In the genomic region with DNA sequence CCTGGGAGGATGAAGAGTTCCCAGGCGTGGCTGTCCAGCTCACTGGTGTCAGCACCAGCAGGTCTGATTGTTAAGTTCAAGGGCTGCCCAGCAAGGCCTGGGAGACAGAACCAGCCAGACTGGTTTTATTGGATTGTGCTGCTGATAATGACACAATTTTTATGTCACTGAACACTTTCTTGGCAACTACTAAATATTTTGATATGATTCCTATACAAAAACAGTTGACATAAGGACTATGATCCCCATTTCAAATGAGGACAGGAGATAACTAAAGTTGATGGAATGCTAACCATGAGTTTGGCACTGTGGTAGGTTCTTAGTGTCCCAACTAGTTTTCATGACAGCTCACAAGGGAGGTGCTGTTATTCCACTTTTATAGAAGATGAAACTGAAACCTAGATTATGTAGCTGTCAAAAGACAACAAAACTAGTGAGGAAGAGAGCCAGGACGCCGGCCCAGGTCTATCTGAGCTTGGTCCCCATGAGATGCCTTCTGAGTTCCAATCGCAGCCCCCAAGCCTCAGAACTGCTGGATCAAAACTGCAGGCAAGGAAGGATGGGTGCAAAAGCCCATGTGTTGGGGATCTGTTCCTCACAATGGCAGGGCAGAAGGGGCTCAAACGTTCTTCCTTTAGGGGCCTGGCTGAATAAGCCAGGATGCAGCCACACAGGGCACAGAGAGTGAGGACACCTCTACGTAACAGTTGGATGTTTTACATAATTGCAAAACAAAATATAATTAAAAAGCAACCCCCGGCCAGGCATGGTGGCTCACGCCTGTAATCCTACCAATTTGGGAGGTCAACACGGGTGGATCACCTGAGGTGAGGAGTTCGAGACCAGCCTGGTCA, we compare ENCODE assay signal across 13 cellular contexts. TPM values are rescaled to one million over a fixed set of nuclear protein-coding genes. Genes with fewer than 3 reads are reported as not detected.
DNase-seq lines count a peak whose midpoint lies in the region; ATAC-seq, FAIRE-seq and TF ChIP-seq lines count a peak whose summit lies in the region.
"Had no signal": no experiment of that assay in that cellular context is flagged by ENCODE, and none has a peak within 500 bp of the region (broad histone marks: within the 10 kb centered on the region; RNA-seq: fewer than 3 reads in every experiment).

No MANE protein-coding gene starts in this region.

- dilution Hi-C loops in keratinocyte (cut with MboI; ENCODE audit: extremely low pct_ligation_motif_present, low sequenced_read_pairs), result no loop called here

- H2AFZ ChIP-seq in MM.1S (ENCODE audit: low read length) (peak overlapping the region; percentile 50), keratinocyte (ENCODE audit: control insufficient read depth, low read length) (no peak overlapping the region)

- H3F3A ChIP-seq in MM.1S (ENCODE audit: insufficient read depth, low read length), result no peaks in the 10 kb centered on the region

- ATAC-seq in GM21367 (IDR thresholded peaks at IDR 0.05; ENCODE audit: unreplicated experiment) (no peak), GM19467 (IDR thresholded peaks at IDR 0.05; ENCODE audit: unreplicated experiment) (no peak)
- ATAC-seq: activated T-cell treated with anti-CD3 and anti-CD28 coated beads, Interleukin-2, amount 50 U/mL, for 4 hours; stimulated activated effector memory CD8-positive, alpha-beta T cell treated with anti-CD3 and anti-CD28 coated beads, Interleukin-12 subunit alpha, Interleukin-12 subunit beta, amount 100 ng/mL, for 72 hours had no signal

- DNase-seq in MM.1S (peak; percentile 58), breast epithelium (ENCODE audit: low spot score in 2 of 2) (peak in 1 of 2 donors; percentile 52), keratinocyte (ENCODE audit: low read depth, low spot score) (no peak), substantia nigra (lab: John Stamatoyannopoulos, UW) (no peak), NCI-H2171 treated with DMSO at 0.1 percent for 48 hours (lab: John Stamatoyannopoulos, UW) (no peak), cerebellar cortex (ENCODE audit: low spot score) (no peak)
- DNase-seq: activated T-cell treated with anti-CD3 and anti-CD28 coated beads, Interleukin-2, amount 50 U/mL, for 4 hours; aorta; KBM-7; WERI-Rb-1 had no signal

- H3K36me3 ChIP-seq in MM.1S (replicated peaks; ENCODE audit: insufficient read depth, low read length) (no peaks in the 10 kb centered on the region), breast epithelium (no peaks in the 10 kb centered on the region), keratinocyte (ENCODE audit: control insufficient read depth in 2 of 2, extremely low read depth in 1 of 2, insufficient read depth in 2 of 2, low read length in 2 of 2) (no peaks in the 10 kb centered on the region)
- H3K36me3 ChIP-seq: WERI-Rb-1 had no signal

- no peaks in the 10 kb centered on the region for H3K9me1 ChIP-seq in keratinocyte (ENCODE audit: control insufficient read depth, extremely low read depth, insufficient read depth, low read length)

- TF ChIP-seq POLR2A in breast epithelium (IDR thresholded peaks at IDR 0.05), result no peak

- peak overlapping the region; percentile 32; the same call in 1 of the 2 replicates for H3K9ac ChIP-seq in MM.1S (ENCODE audit: low read length)
- H3K9ac ChIP-seq in keratinocyte (ENCODE audit: control insufficient read depth, extremely low read depth, insufficient read depth, low read length), result no peak overlapping the region

- H3K79me2 ChIP-seq in MM.1S (ENCODE audit: low read length) (no peaks in the 10 kb centered on the region), keratinocyte (ENCODE audit: control insufficient read depth, insufficient read depth, low read length) (no peaks in the 10 kb centered on the region)

- no peaks in the 10 kb centered on the region for H4K20me1 ChIP-seq in MM.1S (ENCODE audit: insufficient read depth, low read length)
- H4K20me1 ChIP-seq in keratinocyte (ENCODE audit: control insufficient read depth, extremely low read depth, insufficient read depth, low read length), result no peaks in the 10 kb centered on the region

- no peak for TF ChIP-seq CTCF in MM.1S (IDR thresholded peaks at IDR 0.05; ENCODE audit: low read length)
- TF ChIP-seq CTCF in breast epithelium (IDR thresholded peaks at IDR 0.05), result no peak
- no peak for TF ChIP-seq CTCF in keratinocyte (optimal IDR thresholded peaks at IDR 0.05 in 1 of 3, IDR thresholded peaks at IDR 0.05 in 1 of 3, conservative IDR thresholded peaks at IDR 0.05 in 1 of 3; ENCODE audit: extremely low read depth in 1 of 3, insufficient read depth in 2 of 3, low read length in 3 of 3)

- H3K9me3 ChIP-seq in MM.1S (replicated peaks; ENCODE audit: insufficient read depth, low read length) (no peaks in the 10 kb centered on the region), breast epithelium (no peaks in the 10 kb centered on the region), keratinocyte (ENCODE audit: control insufficient read depth, low read depth, low read length) (no peaks in the 10 kb centered on the region)

- peak; percentile 32 for FAIRE-seq in keratinocyte (lab: Jason Lieb, UNC)

- H3K4me3 ChIP-seq in MM.1S (ENCODE audit: low read length) (no peak overlapping the region), breast epithelium (no peak overlapping the region), keratinocyte (ENCODE audit: control insufficient read depth in 2 of 3, extremely low read depth in 1 of 3, insufficient read depth in 2 of 3, low read depth in 1 of 3, low read length in 3 of 3) (no peak overlapping the region)

- peaks cover 8% of the 10 kb centered on the region for H3K4me1 ChIP-seq in MM.1S (ENCODE audit: low read length)
- H3K4me1 ChIP-seq in breast epithelium, result peaks cover 0 to 7% of the 10 kb centered on the region in 2 donors
- H3K4me1 ChIP-seq in keratinocyte (ENCODE audit: control insufficient read depth, extremely low read depth, insufficient read depth, low read length), result peaks cover 10% of the 10 kb centered on the region

- peak overlapping the region; percentile 68 for H3K4me2 ChIP-seq in MM.1S (ENCODE audit: low read depth, low read length)
- H3K4me2 ChIP-seq in keratinocyte (ENCODE audit: control insufficient read depth, extremely low read depth, insufficient read depth, low read depth, low read length), result no peak overlapping the region

- H3K27ac ChIP-seq in MM.1S (ENCODE audit: low read length), result peak overlapping the region; percentile 28; the same call in 1 of the 2 replicates
- peak overlapping the region; percentile 68 to 82 for H3K27ac ChIP-seq in breast epithelium
- H3K27ac ChIP-seq in keratinocyte (ENCODE audit: control insufficient read depth, insufficient read depth, low read length), result no peak overlapping the region
- H3K27ac ChIP-seq in substantia nigra (ENCODE audit: low read depth, low read length, poor library complexity, severe bottlenecking), result peak overlapping the region; percentile 32
- H3K27ac ChIP-seq: WERI-Rb-1 had no signal

- no peaks in the 10 kb centered on the region for H3K27me3 ChIP-seq in MM.1S (replicated peaks; ENCODE audit: insufficient read depth, low read length)
- no peaks in the 10 kb centered on the region for H3K27me3 ChIP-seq in breast epithelium
- H3K27me3 ChIP-seq in keratinocyte (ENCODE audit: control insufficient read depth, extremely low read depth, insufficient read depth, low read length), result no peaks in the 10 kb centered on the region

- no peaks in the 10 kb centered on the region for H3K9me2 ChIP-seq in MM.1S (replicated peaks; ENCODE audit: insufficient read depth, low read length)

- intact Hi-C loops in breast epithelium (cut with DNase I; ENCODE audit: low total_unique reads), result loop anchor here (5.0 kb wide), 1 partner anchor 802 kb away; no protein-coding TSS in a partner anchor

RNA-seq across cellular contexts. Expression of a gene that starts 52.8 kb away (rescaled TPM):
- total RNA-seq in breast epithelium, result 10 to 100 TPM in 2 of 3 donors, 1 to 10 TPM in 1; 2.2 to 37.3 (median 16.1) TPM
- polyA plus RNA-seq in keratinocyte, result 4.4 to 6.5 TPM (median 4.5 TPM) in 3 replicates
- polyA plus RNA-seq in keratinocyte (2011; ENCODE audit: low read depth), result 3.7 TPM
- 7.9 and 9.7 TPM in 2 replicates for polyA plus RNA-seq in keratinocyte (2011; cell fraction: cytosol; rRNA removed)
- polyA plus RNA-seq in keratinocyte (2011; cell fraction: nucleus; rRNA removed), result 8.6 and 10.8 TPM in 2 replicates
- polyA plus RNA-seq in keratinocyte (2012; ENCODE audit: low replicate concordance), result 5.4 and 6.8 TPM in 2 replicates
- 4.5 to 12.7 TPM (median 9.8 TPM) in 3 replicates for polyA minus RNA-seq in keratinocyte
- polyA minus RNA-seq in keratinocyte (2011; cell fraction: cytosol; rRNA and poly(A)+ RNA removed), result 5.6 TPM
- polyA minus RNA-seq in keratinocyte (2011; cell fraction: nucleus; rRNA and poly(A)+ RNA removed), result 7.6 and 12.6 TPM in 2 replicates
